ENCODE assay signal across 1 cellular context in genomic region chr14:91369628-91370445, GRCh38.
TF ChIP-seq lines count a peak whose summit lies in the region.

No MANE protein-coding gene starts in this region.

TF ChIP-seq in HepG2, 621 proteins besides CTCF, POLR2A, EP300 and RAD21 (continued from another document and continues in another):
- TF ChIP-seq RNF219 (CRISPR knock-in tag; IDR thresholded peaks at IDR 0.05) (no peak), PRDM10 (CRISPR knock-in tag; IDR thresholded peaks at IDR 0.05; ENCODE audit: low read depth) (no peak), FOXJ3 (CRISPR knock-in tag; IDR thresholded peaks at IDR 0.05; ENCODE audit: borderline replicate concordance) (no peak), ZBTB49 (CRISPR knock-in tag; IDR thresholded peaks at IDR 0.05; ENCODE audit: borderline replicate concordance) (no peak), ZNF326 (CRISPR knock-in tag; IDR thresholded peaks at IDR 0.05; ENCODE audit: borderline replicate concordance) (no peak), PHF21A (CRISPR knock-in tag; IDR thresholded peaks at IDR 0.05) (no peak), NFIC (IDR thresholded peaks at IDR 0.05; ENCODE audit: low read length) (no peak), ZMYM2 (CRISPR knock-in tag; IDR thresholded peaks at IDR 0.05) (0 out of 2 replicates have a peak, but pooled peaks have one; percentile 32), HMGXB3 (CRISPR knock-in tag; IDR thresholded peaks at IDR 0.05; ENCODE audit: borderline replicate concordance) (no peak), CENPBD1 (CRISPR knock-in tag; IDR thresholded peaks at IDR 0.05; ENCODE audit: borderline replicate concordance, low read depth) (no peak), MNT (IDR thresholded peaks at IDR 0.05) (no peak), NR3C1 (CRISPR knock-in tag; IDR thresholded peaks at IDR 0.05) (no peak), SOX13 (IDR thresholded peaks at IDR 0.05) (no peak), SOX13 (CRISPR knock-in tag; conservative IDR thresholded peaks at IDR 0.05 in 1 of 2, IDR thresholded peaks at IDR 0.05 in 1 of 2) (peak in 1 of 2 experiments; percentile 47; a peak in 2 of 4 replicates), BRF2 (CRISPR knock-in tag; IDR thresholded peaks at IDR 0.05) (no peak), TCF12 (IDR thresholded peaks at IDR 0.05) (no peak), TCF12 (CRISPR knock-in tag; IDR thresholded peaks at IDR 0.05) (no peak), CSRNP2 (CRISPR knock-in tag; conservative IDR thresholded peaks at IDR 0.05; ENCODE audit: low read depth) (no peak), ATF7-NPFF (CRISPR knock-in tag; IDR thresholded peaks at IDR 0.05; ENCODE audit: low read depth) (no peak), ZNF784 (CRISPR knock-in tag; IDR thresholded peaks at IDR 0.05; ENCODE audit: borderline replicate concordance) (no peak), TFE3 (CRISPR knock-in tag; IDR thresholded peaks at IDR 0.05) (no peak), TRIM24 (CRISPR knock-in tag; IDR thresholded peaks at IDR 0.05) (no peak), ZNF850 (CRISPR knock-in tag; conservative IDR thresholded peaks at IDR 0.05) (no peak), ZNF292 (CRISPR knock-in tag; IDR thresholded peaks at IDR 0.05; ENCODE audit: borderline replicate concordance, low read depth) (no peak), PRDM15 (CRISPR knock-in tag; IDR thresholded peaks at IDR 0.05) (no peak), HCFC1 (IDR thresholded peaks at IDR 0.05; ENCODE audit: low read depth, low read length) (no peak), CREB1 (IDR thresholded peaks at IDR 0.05) (peak; percentile 55), CREB1 (CRISPR knock-in tag; IDR thresholded peaks at IDR 0.05) (no peak), GATA4 (IDR thresholded peaks at IDR 0.05; ENCODE audit: borderline replicate concordance, low read depth) (no peak), PRMT3 (CRISPR knock-in tag; IDR thresholded peaks at IDR 0.05; ENCODE audit: borderline replicate concordance, low read depth) (no peak), ZFP1 (CRISPR knock-in tag; IDR thresholded peaks at IDR 0.05) (no peak)
